ENCODE assay signal across 8 cellular contexts in the genomic region with DNA sequence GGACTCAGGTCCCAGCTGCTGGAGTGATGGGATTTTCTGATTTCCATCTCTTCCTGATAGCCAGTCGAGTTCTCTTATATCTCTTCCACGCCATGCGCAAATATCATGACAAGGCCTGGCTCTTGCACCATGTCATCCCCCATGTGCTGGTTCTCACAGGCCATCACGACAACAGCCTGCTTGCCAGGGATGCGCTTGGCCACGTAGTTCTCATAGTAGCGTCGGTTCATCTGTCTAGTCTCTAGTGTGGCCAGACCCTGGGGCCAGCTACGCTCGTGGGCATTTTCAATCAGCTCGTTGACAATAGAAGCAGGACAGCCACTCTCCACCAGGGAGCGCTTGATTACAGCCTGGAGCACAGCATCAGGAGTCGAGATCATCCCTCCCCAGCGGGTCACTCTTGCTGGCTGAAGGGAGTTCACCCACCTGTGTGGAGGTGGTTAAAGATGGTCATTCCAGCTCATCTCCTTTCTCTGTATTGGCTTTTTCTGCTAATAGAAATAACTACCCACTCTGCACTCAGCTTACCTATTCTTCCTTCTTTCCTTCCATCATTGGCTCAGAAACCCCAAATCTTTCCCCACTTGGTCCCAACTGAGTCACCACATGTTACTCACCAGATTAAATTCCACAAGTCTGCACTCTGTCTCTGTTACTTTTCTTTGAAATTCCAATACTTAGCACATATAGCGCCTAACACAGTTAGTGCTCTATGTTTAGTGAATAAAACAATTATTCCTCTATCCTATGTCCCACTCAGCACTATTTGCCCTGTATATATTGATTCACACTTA.
DNase-seq lines count a peak whose midpoint lies in the region; ATAC-seq and TF ChIP-seq lines count a peak whose summit lies in the region.

No MANE protein-coding gene starts in this region.

- H3K4me3 Mint-ChIP-seq in stimulated activated naive CD8-positive, alpha-beta T cell treated with anti-CD3 and anti-CD28 coated beads, Interleukin-15, amount 100 ng/mL, for 72 hours = no peak overlapping the region

- TF ChIP-seq CTCF in AG04449 (IDR thresholded peaks at IDR 0.05; ENCODE audit: insufficient read depth, low read length, missing control alignments) = peak; percentile 71
- TF ChIP-seq CTCF in GM10266 (IDR thresholded peaks at IDR 0.05; ENCODE audit: control insufficient read depth, insufficient read depth, low read depth, missing control alignments) = peak; percentile 54

- no peaks in the 10 kb centered on the region for H3K9me3 Mint-ChIP-seq in stimulated activated naive CD8-positive, alpha-beta T cell treated with anti-CD3 and anti-CD28 coated beads, Interleukin-15, amount 100 ng/mL, for 72 hours

- peak; percentile 80 for ATAC-seq in stimulated activated naive CD8-positive, alpha-beta T cell treated with anti-CD3 and anti-CD28 coated beads, Interleukin-15, amount 100 ng/mL, for 72 hours
- no peak for ATAC-seq in GM21528 (IDR thresholded peaks at IDR 0.05; ENCODE audit: low FRiP score, unreplicated experiment)
- ATAC-seq in HG02840 (IDR thresholded peaks at IDR 0.05; ENCODE audit: low FRiP score, unreplicated experiment) = no peak

- no peak for DNase-seq in AG04449 (ENCODE audit: low read depth, low spot score)
- DNase-seq in GM10266 (ENCODE audit: extremely low spot score) = peak; percentile 33
- DNase-seq in OCI-M1 (lab: John Stamatoyannopoulos, UW) = peak; percentile 48
- peak; percentile 74 for DNase-seq in astrocyte of the hippocampus (ENCODE audit: low read depth, low spot score)
- peak; percentile 89 for DNase-seq in islet precursor cell
- DNase-seq in stimulated activated naive CD8-positive, alpha-beta T cell treated with anti-CD3 and anti-CD28 coated beads, Interleukin-15, amount 100 ng/mL, for 72 hours = peak; percentile 15 to 35

- no peaks in the 10 kb centered on the region for H3K4me1 Mint-ChIP-seq in stimulated activated naive CD8-positive, alpha-beta T cell treated with anti-CD3 and anti-CD28 coated beads, Interleukin-15, amount 100 ng/mL, for 72 hours

- no peaks in the 10 kb centered on the region for H3K27me3 Mint-ChIP-seq in stimulated activated naive CD8-positive, alpha-beta T cell treated with anti-CD3 and anti-CD28 coated beads, Interleukin-15, amount 100 ng/mL, for 72 hours

- no peak overlapping the region for H3K27ac Mint-ChIP-seq in stimulated activated naive CD8-positive, alpha-beta T cell treated with anti-CD3 and anti-CD28 coated beads, Interleukin-15, amount 100 ng/mL, for 72 hours

- no peak overlapping the region for H3K4me3 ChIP-seq in AG04449 (ENCODE audit: low read depth, low read length)

- CTCF ChIA-PET in AG04449 (lab: Yijun Ruan, JAX) = interaction anchor here (0.6 to 6.6 kb wide), 13 partner anchors 8 to 258 kb away, joined by 3 to 74 read pairs (median 8); a partner anchor contains a TSS

- POLR2A ChIA-PET in AG04449 (lab: Yijun Ruan, JAX) = interaction anchor here (0.7 to 1.7 kb wide), 5 partner anchors 9 to 50 kb away, joined by 3 to 9 read pairs (median 4); a partner anchor contains a TSS
